In the genomic region with DNA sequence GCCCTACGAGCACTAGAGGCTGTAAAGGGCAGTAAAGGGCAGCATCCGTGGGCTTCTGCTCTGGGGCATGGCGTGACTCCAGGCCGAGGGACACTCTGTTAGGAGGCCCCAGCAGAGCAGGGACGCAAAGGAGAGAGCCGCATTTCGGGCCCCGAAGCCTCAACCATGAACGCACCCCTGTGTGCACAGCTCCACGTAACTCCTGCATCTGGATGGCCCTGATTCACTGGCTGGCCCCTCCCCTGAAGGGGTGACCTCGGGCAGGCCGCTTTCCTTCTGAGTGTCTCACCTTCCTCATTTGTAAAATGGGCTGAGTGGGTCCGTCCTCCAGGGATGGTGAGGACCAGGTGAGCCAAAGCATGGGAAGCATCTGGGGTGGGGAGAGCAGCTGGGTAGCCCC, we compare ENCODE assay signal across 17 cellular contexts. TPM values are rescaled to one million over a fixed set of nuclear protein-coding genes. Genes with fewer than 3 reads are reported as not detected.
DNase-seq lines count a peak whose midpoint lies in the region; ATAC-seq, FAIRE-seq and TF ChIP-seq lines count a peak whose summit lies in the region.
"Had no signal": no experiment of that assay in that cellular context is flagged by ENCODE, and none has a peak within 500 bp of the region (broad histone marks: within the 10 kb centered on the region; RNA-seq: fewer than 3 reads in every experiment).

No MANE protein-coding gene starts in this region.

- intact Hi-C loops in HepG2 (cut with micrococcal nuclease; ENCODE audit: unreplicated experiment), result no loop called here
- intact Hi-C loops in right lobe of liver (cut with DNase I), result no loop called here

- peak overlapping the region; percentile 64 for H2BK120ac ChIP-seq in neuronal stem cell (ENCODE audit: low read depth, low read length)

- H3K27ac ChIP-seq in HepG2 (ENCODE audit: extremely low read length, insufficient read depth, low read length) (no peak overlapping the region), right lobe of liver (no peak overlapping the region), mesodermal cell (ENCODE audit: low read depth, low read length, severe bottlenecking) (peak overlapping the region; percentile 33), neuronal stem cell (replicated peaks; ENCODE audit: low read length) (peak overlapping the region; percentile 93)
- H3K27ac ChIP-seq: BLaER1 treated with 17β-estradiol and CSF1 and Interleukin-3, amounts not matched to agents 10 nM and 100 nM had no signal

- H3K27me3 ChIP-seq in HepG2 (ENCODE audit: control insufficient read depth in 1 of 2, insufficient read depth in 2 of 2, low read length in 2 of 2) (peaks cover 4 to 18% of the 10 kb centered on the region in 2 experiments; a peak in 4 of 5 replicates), right lobe of liver (no peaks in the 10 kb centered on the region), neuronal stem cell (ENCODE audit: control insufficient read depth in 3 of 3, insufficient read depth in 3 of 3, low read depth in 1 of 3, low read length in 3 of 3) (no peaks in the 10 kb centered on the region)

- no peak overlapping the region for H3K23ac ChIP-seq in neuronal stem cell (ENCODE audit: low read depth, low read length, poor library complexity)

- ATAC-seq in HepG2, result peak; percentile 41; the same call in 2 of the 3 replicates
- no peak for ATAC-seq in right lobe of liver
- ATAC-seq: GM12878 had no signal

- CTCF ChIA-PET in HepG2 (lab: Yijun Ruan, JAX; ENCODE audit: low intra/inter-chr PET ratio, low total read pairs), result no interaction called here
- CTCF ChIA-PET in activated CD4-positive, alpha-beta memory T cell treated with anti-CD3 and anti-CD28 coated beads, Interleukin-2, amount 10 ng/mL, durations not matched to agents 7 days and 5 days (lab: Charles Lee), result no interaction called here

- no peaks in the 10 kb centered on the region for H3K79me2 ChIP-seq in HepG2 (ENCODE audit: insufficient read depth, low read length)

- H3K27me3 Mint-ChIP-seq in activated CD4-positive, alpha-beta memory T cell treated with anti-CD3 and anti-CD28 coated beads, Interleukin-2, amount 10 ng/mL, durations not matched to agents 7 days and 5 days, result peaks cover 5% of the 10 kb centered on the region
- H3K27me3 Mint-ChIP-seq in glutamatergic neuron (ENCODE audit: unreplicated experiment), result peaks cover 15% of the 10 kb centered on the region
- H3K27me3 Mint-ChIP-seq: IgD-negative memory B cell had no signal

- no peak overlapping the region for H4K8ac ChIP-seq in neuronal stem cell (ENCODE audit: low read depth, low read length)

- no peaks in the 10 kb centered on the region for H3K36me3 ChIP-seq in HepG2 (replicated peaks in 1 of 2; ENCODE audit: control insufficient read depth in 1 of 2, insufficient read depth in 2 of 2, low read length in 2 of 2)
- H3K36me3 ChIP-seq in right lobe of liver, result no peaks in the 10 kb centered on the region
- no peaks in the 10 kb centered on the region for H3K36me3 ChIP-seq in mesodermal cell (ENCODE audit: control insufficient read depth, insufficient read depth, low read length)
- no peaks in the 10 kb centered on the region for H3K36me3 ChIP-seq in neuronal stem cell (replicated peaks in 1 of 2; ENCODE audit: control insufficient read depth in 2 of 2, insufficient read depth in 2 of 2, low read length in 2 of 2)
- H3K36me3 ChIP-seq: BLaER1 treated with 17β-estradiol and CSF1 and Interleukin-3, amounts not matched to agents 10 nM and 100 nM had no signal

- no peaks in the 10 kb centered on the region for H3K79me1 ChIP-seq in neuronal stem cell (ENCODE audit: low read depth, low read length)

- H2BK15ac ChIP-seq in neuronal stem cell (ENCODE audit: low read length), result peak overlapping the region; percentile 99

- TF ChIP-seq RAD21 in HepG2 (CRISPR knock-in tag; IDR thresholded peaks at IDR 0.05), result no peak

- no peaks in the 10 kb centered on the region for H3K4me1 Mint-ChIP-seq in activated CD4-positive, alpha-beta memory T cell treated with anti-CD3 and anti-CD28 coated beads, Interleukin-2, amount 10 ng/mL, durations not matched to agents 7 days and 5 days
- peaks cover 7% of the 10 kb centered on the region for H3K4me1 Mint-ChIP-seq in glutamatergic neuron (ENCODE audit: low read depth, unreplicated experiment)
- H3K4me1 Mint-ChIP-seq: CD4-positive, CD25-positive, alpha-beta regulatory T cell; IgD-negative memory B cell had no signal

- FAIRE-seq in HepG2 (lab: Jason Lieb, UNC), result no peak
- FAIRE-seq: GM12878, GM18507 had no signal

- no peak overlapping the region for H2AFZ ChIP-seq in HepG2 (ENCODE audit: low read length)
- H2AFZ ChIP-seq in neuronal stem cell (ENCODE audit: low read length), result peak overlapping the region; percentile 78

- DNase-seq in HepG2 (ENCODE audit: low spot score), result no peak
- no peak for DNase-seq in right lobe of liver
- no peak for DNase-seq in neuronal stem cell (ENCODE audit: low spot score)
- no peak for DNase-seq in activated CD4-positive, alpha-beta memory T cell treated with anti-CD3 and anti-CD28 coated beads, Interleukin-2, amount 10 ng/mL, durations not matched to agents 7 days and 5 days
- DNase-seq in NCI-H1105 (lab: John Stamatoyannopoulos, UW), result no peak
- no peak for DNase-seq in glutamatergic neuron
- no peak for DNase-seq in UCSD-AML1 (lab: John Stamatoyannopoulos, UW; ENCODE audit: unreplicated experiment)
- DNase-seq: 8988T; ACHN; CD4-positive, CD25-positive, alpha-beta regulatory T cell; DMS53; H9 had no signal

- no peaks in the 10 kb centered on the region for H4K20me1 ChIP-seq in HepG2 (ENCODE audit: insufficient read depth, low read length)

- no peak overlapping the region for H3K4me2 ChIP-seq in HepG2 (ENCODE audit: low read depth, low read length)
- H3K4me2 ChIP-seq in neuronal stem cell (ENCODE audit: insufficient read depth, low read length, poor library complexity, severe bottlenecking), result no peak overlapping the region
- H3K4me2 ChIP-seq: BLaER1 treated with 17β-estradiol and CSF1 and Interleukin-3, amounts not matched to agents 10 nM and 100 nM had no signal

- H3K4me3 Mint-ChIP-seq in activated CD4-positive, alpha-beta memory T cell treated with anti-CD3 and anti-CD28 coated beads, Interleukin-2, amount 10 ng/mL, durations not matched to agents 7 days and 5 days, result no peak overlapping the region
- H3K4me3 Mint-ChIP-seq in glutamatergic neuron (ENCODE audit: unreplicated experiment), result no peak overlapping the region
- H3K4me3 Mint-ChIP-seq: CD4-positive, CD25-positive, alpha-beta regulatory T cell; H9 had no signal

- in situ Hi-C loops in HepG2 (cut with HindIII; ENCODE audit: extremely low pct_ligation_motif_present, low pct_unique_long_range_greater_than_20kb), result no loop called here

- no peak overlapping the region for H3K27ac Mint-ChIP-seq in activated CD4-positive, alpha-beta memory T cell treated with anti-CD3 and anti-CD28 coated beads, Interleukin-2, amount 10 ng/mL, durations not matched to agents 7 days and 5 days
- no peak overlapping the region for H3K27ac Mint-ChIP-seq in glutamatergic neuron (ENCODE audit: unreplicated experiment)
- H3K27ac Mint-ChIP-seq: CD4-positive, CD25-positive, alpha-beta regulatory T cell; H9; IgD-negative memory B cell had no signal

- peak overlapping the region; percentile 96 for H2BK12ac ChIP-seq in neuronal stem cell (ENCODE audit: low read length)

- TF ChIP-seq POLR2A in HepG2 (IDR thresholded peaks at IDR 0.05; ENCODE audit: insufficient read depth in 1 of 2, low read depth in 2 of 2, low read length in 2 of 2) (no peak), right lobe of liver (IDR thresholded peaks at IDR 0.05) (no peak)

- POLR2A ChIA-PET in HepG2 (lab: Yijun Ruan, JAX), result no interaction called here
- POLR2A ChIA-PET in activated CD4-positive, alpha-beta memory T cell treated with anti-CD3 and anti-CD28 coated beads, Interleukin-2, amount 10 ng/mL, durations not matched to agents 7 days and 5 days (lab: Charles Lee), result no interaction called here

- H3K9me3 ChIP-seq in HepG2 (ENCODE audit: low read length) (peaks cover 8% of the 10 kb centered on the region), right lobe of liver (peaks cover 0 to 6% (median 0%) of the 10 kb centered on the region in 4 donors), mesodermal cell (ENCODE audit: control insufficient read depth, low read length) (peaks cover 4% of the 10 kb centered on the region), neuronal stem cell (replicated peaks in 1 of 2; ENCODE audit: control insufficient read depth in 2 of 2, insufficient read depth in 1 of 2, low read depth in 1 of 2, low read length in 2 of 2) (peaks cover 2 to 9% of the 10 kb centered on the region in 2 donors)

- H3K4ac ChIP-seq in neuronal stem cell (ENCODE audit: low read length), result no peak overlapping the region

- H3K9ac ChIP-seq in HepG2 (ENCODE audit: insufficient read depth, low read depth, low read length) (no peak overlapping the region), neuronal stem cell (ENCODE audit: low read depth, low read length, poor library complexity) (no peak overlapping the region)
- H3K9ac ChIP-seq: BLaER1 treated with 17β-estradiol and CSF1 and Interleukin-3, amounts not matched to agents 10 nM and 100 nM had no signal

- TF ChIP-seq CTCF in HepG2 (CRISPR knock-in tag; IDR thresholded peaks at IDR 0.05) (no peak), right lobe of liver (IDR thresholded peaks at IDR 0.05) (no peak), glutamatergic neuron (IDR thresholded peaks at IDR 0.05; ENCODE audit: partially characterized antibody, unreplicated experiment) (no peak)

- peak overlapping the region; percentile 96 for H2AK5ac ChIP-seq in neuronal stem cell (ENCODE audit: low read depth, low read length)

- H3K14ac ChIP-seq in neuronal stem cell (ENCODE audit: low read length), result peak overlapping the region; percentile 47

- H3K4me3 ChIP-seq in HepG2 (replicated peaks in 1 of 3; ENCODE audit: insufficient read depth in 1 of 3, low read depth in 2 of 3, low read length in 3 of 3) (no peak overlapping the region), right lobe of liver (no peak overlapping the region), mesodermal cell (ENCODE audit: extremely low read depth, insufficient read depth, low read length, poor library complexity, severe bottlenecking) (no peak overlapping the region), neuronal stem cell (ENCODE audit: low read length in 2 of 2) (peak overlapping the region in 1 of 2 donors; percentile 0)
- H3K4me3 ChIP-seq: BLaER1 treated with 17β-estradiol and CSF1 and Interleukin-3, amounts not matched to agents 10 nM and 100 nM; GM12878 had no signal

- no peaks in the 10 kb centered on the region for H3K36me3 Mint-ChIP-seq in activated CD4-positive, alpha-beta memory T cell treated with anti-CD3 and anti-CD28 coated beads, Interleukin-2, amount 10 ng/mL, durations not matched to agents 7 days and 5 days (ENCODE audit: low read depth)
- peaks cover 10% of the 10 kb centered on the region for H3K36me3 Mint-ChIP-seq in glutamatergic neuron (ENCODE audit: unreplicated experiment)
- H3K36me3 Mint-ChIP-seq: CD4-positive, CD25-positive, alpha-beta regulatory T cell had no signal

- H4K91ac ChIP-seq in neuronal stem cell (ENCODE audit: low read depth, low read length, poor library complexity), result peak overlapping the region; percentile 20

- H3K18ac ChIP-seq in neuronal stem cell (ENCODE audit: low read length), result peak overlapping the region; percentile 97

- 0% methylated on average over 4 of the region's 13 CpGs for WGBS in HepG2 (ENCODE audit: low lambda C conversion rate)
- 92% methylated on average over 6 of the region's 13 CpGs for WGBS in right lobe of liver (ENCODE audit: insufficient coverage, low coverage, low lambda C conversion rate, missing lambda C conversion rate)
- WGBS in mesodermal cell (ENCODE audit: insufficient coverage in 2 of 2), 2 experiments, result 74 to 82% methylated on average over 10 to 12 of the region's 13 CpGs
- whole genome bisulfite sequencing in neuronal stem cell (ENCODE audit: extremely low coverage in 2 of 2, insufficient read length in 2 of 2, insufficient replicate concordance in 1 of 2), 2 donors, result no CpG with 5 or more reads among the region's 13 CpGs

- peaks cover under 1% of the 10 kb centered on the region for H3K9me3 Mint-ChIP-seq in activated CD4-positive, alpha-beta memory T cell treated with anti-CD3 and anti-CD28 coated beads, Interleukin-2, amount 10 ng/mL, durations not matched to agents 7 days and 5 days
- H3K9me3 Mint-ChIP-seq in glutamatergic neuron (ENCODE audit: unreplicated experiment), result peaks cover 10% of the 10 kb centered on the region

- H2BK5ac ChIP-seq in neuronal stem cell (ENCODE audit: low read length), result peak overlapping the region; percentile 94

- no peak for TF ChIP-seq EP300 in HepG2 (IDR thresholded peaks at IDR 0.05; ENCODE audit: low read depth in 2 of 2, low read length in 2 of 2)
- no peak for TF ChIP-seq EP300 in HepG2 (CRISPR knock-in tag; IDR thresholded peaks at IDR 0.05; ENCODE audit: borderline replicate concordance)

- H3K4me1 ChIP-seq in HepG2 (ENCODE audit: insufficient read depth, low read length) (no peaks in the 10 kb centered on the region), right lobe of liver (no peaks in the 10 kb centered on the region), mesodermal cell (ENCODE audit: control insufficient read depth, insufficient read depth, low read length, poor library complexity, severe bottlenecking) (peaks cover 11% of the 10 kb centered on the region), neuronal stem cell (ENCODE audit: control insufficient read depth in 2 of 2, insufficient read depth in 1 of 2, low read depth in 1 of 2, low read length in 2 of 2) (peaks cover 35 to 42% of the 10 kb centered on the region in 2 donors)

- no TSS peak for BruUV-seq in HepG2 (replicated peaks; lab: Mats Ljungman, UMichigan)

RNA-seq across cellular contexts. Expression of gene SHISAL1, which starts 13.6 kb away (rescaled TPM):
- total RNA-seq in HepG2 (2016; rRNA removed; fragmentation: Illumina TruSeq; extraction: Trizol) (not detected in 2 replicates), right lobe of liver (under 1 TPM; 0.05 to 0.31 (median 0.17) TPM), glutamatergic neuron (ENCODE audit: unreplicated experiment) (3.2 TPM)
- not detected in 2 replicates for total RNA-seq in HepG2 (2016; cell fraction: cytosol; rRNA removed; fragmentation: Illumina TruSeq; extraction: Trizol; ENCODE audit: low read depth)
- not detected in 2 replicates for total RNA-seq in HepG2 (2016; cell fraction: insoluble cytoplasmic fraction; rRNA removed; fragmentation: Illumina TruSeq; extraction: Trizol)
- not detected in 2 replicates for total RNA-seq in HepG2 (2016; cell fraction: membrane; rRNA removed; fragmentation: Illumina TruSeq; extraction: Trizol)
- total RNA-seq in HepG2 (2016; cell fraction: nucleus; rRNA removed; fragmentation: Illumina TruSeq; extraction: Trizol), result not detected in 2 replicates
- not detected in 2 replicates for polyA plus RNA-seq in HepG2 (2011; rRNA removed)
- polyA plus RNA-seq in HepG2 (2011; cell fraction: cytosol; rRNA removed), result not detected in 2 replicates
- not detected in 2 replicates for polyA plus RNA-seq in HepG2 (2011; cell fraction: nucleus; rRNA removed)
- polyA plus RNA-seq in HepG2 (2012), result not detected in 2 replicates
- polyA plus RNA-seq in HepG2 (2016; cell fraction: cytosol; fragmentation: Illumina TruSeq; extraction: Trizol; ENCODE audit: low read depth), result not detected in 2 replicates
- polyA plus RNA-seq in HepG2 (2016; cell fraction: insoluble cytoplasmic fraction; fragmentation: Illumina TruSeq; extraction: Trizol; ENCODE audit: low read depth), result not detected in 2 replicates
- not detected in 2 replicates for polyA plus RNA-seq in HepG2 (2016; cell fraction: membrane; fragmentation: Illumina TruSeq; extraction: Trizol; ENCODE audit: low read depth)
- not detected in 2 replicates for polyA plus RNA-seq in HepG2 (2016; cell fraction: nucleus; fragmentation: Illumina TruSeq; extraction: Trizol; ENCODE audit: insufficient read depth, low read depth)
- 0.04 and 16.2 TPM in 2 replicates for polyA minus RNA-seq in HepG2 (2011; rRNA and poly(A)+ RNA removed; ENCODE audit: low replicate concordance)
- 0.09 TPM in 1 of 2 replicates, not detected in the other for polyA minus RNA-seq in HepG2 (2011; cell fraction: cytosol; rRNA and poly(A)+ RNA removed)
- polyA minus RNA-seq in HepG2 (2011; cell fraction: nucleus; rRNA and poly(A)+ RNA removed), result not detected in 2 replicates
- 1.00 TPM for polyA plus RNA-seq in mesodermal cell (2013, experiment 1 of 2)
- polyA plus RNA-seq in mesodermal cell (2013, experiment 2 of 2), result 0.91 TPM
- 3.6 TPM for polyA plus RNA-seq in neuronal stem cell (2013, experiment 1 of 2)
- polyA plus RNA-seq in neuronal stem cell (2013, experiment 2 of 2), result 3.6 TPM
- total RNA-seq in activated CD4-positive, alpha-beta memory T cell treated with anti-CD3 and anti-CD28 coated beads, Interleukin-2, amount 10 ng/mL, durations not matched to agents 7 days and 5 days, result not detected
- total RNA-seq: CD4-positive, CD25-positive, alpha-beta regulatory T cell; GM12878 had no signal
- polyA plus RNA-seq: CD4-positive, CD25-positive, alpha-beta regulatory T cell; GM12878; IgD-negative memory B cell had no signal

Comparison
In these comparisons a context has a peak if more than half of its experiments do, and no peak if none do; other contexts are left out.
1. H3K27ac ChIP-seq: peak in mesodermal cell (single experiment) and neuronal stem cell (single experiment); none in HepG2 (single experiment) and right lobe of liver (0 of 3).